Comparison of ENCODE assay signal across 8 cellular contexts in the genomic region with DNA sequence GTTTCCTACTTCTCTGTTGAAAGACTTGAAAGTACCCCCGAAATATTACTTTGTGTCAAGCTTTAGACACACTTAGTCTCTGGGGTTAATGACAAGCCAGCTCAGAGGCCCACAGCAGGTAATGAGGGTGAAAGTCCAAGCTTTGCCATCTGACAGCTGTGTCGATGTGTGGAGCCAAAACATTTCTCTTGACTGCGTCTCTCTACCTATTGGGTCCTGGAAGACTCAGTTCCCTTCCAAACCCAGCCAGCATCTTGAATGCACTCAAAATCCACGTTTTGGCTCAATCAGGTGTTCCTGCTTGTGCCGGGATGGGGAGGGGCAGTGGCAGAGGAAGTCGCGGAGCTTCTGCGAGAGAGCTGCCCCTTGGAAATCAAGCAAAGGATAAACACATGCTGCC. TPM values are rescaled to one million over a fixed set of nuclear protein-coding genes. Genes with fewer than 3 reads are reported as not detected.
DNase-seq lines count a peak whose midpoint lies in the region; TF ChIP-seq lines count a peak whose summit lies in the region.

No MANE protein-coding gene starts in this region.

- H3K79me2 ChIP-seq in neural cell (replicated peaks; ENCODE audit: insufficient read depth, low read length): peaks cover 70% of the 10 kb centered on the region

- no peaks in the 10 kb centered on the region for H3K9me2 ChIP-seq in neural cell (ENCODE audit: insufficient read depth, low read length)

- H3K27ac ChIP-seq in neural cell (ENCODE audit: low read length): peak overlapping the region; percentile 85

- peak; percentile 31 for DNase-seq in DMS79 treated with DMSO at 0.1 percent for 48 hours (lab: John Stamatoyannopoulos, UW)
- DNase-seq in HuH-7 (ENCODE audit: low spot score): peak; percentile 73
- peak; percentile 54 for DNase-seq in cerebellum (ENCODE audit: low spot score)
- no peak for DNase-seq in kidney glomerular epithelial cell (lab: John Stamatoyannopoulos, UW)
- no peak for DNase-seq in GM03348 (ENCODE audit: low spot score)
- DNase-seq in stimulated activated CD4-positive, alpha-beta T cell treated with anti-CD3 and anti-CD28 coated beads, Interleukin-4, amount 100 ng/mL, for 1 hour: no peak
- no peak for DNase-seq in effector CD4-positive, alpha-beta T cell

- peak overlapping the region; percentile 99 for H3K4me2 ChIP-seq in neural cell (ENCODE audit: low read length)

- no peaks in the 10 kb centered on the region for H3K9me3 ChIP-seq in neural cell (ENCODE audit: low read length)

- no peak for TF ChIP-seq RAD21 in neural cell (conservative IDR thresholded peaks at IDR 0.05)

- peak overlapping the region; percentile 95 for H3K4me3 ChIP-seq in neural cell (ENCODE audit: low read length)

- H3K9ac ChIP-seq in neural cell (ENCODE audit: low read length): peak overlapping the region; percentile 90

- no peak for TF ChIP-seq CTCF in neural cell (IDR thresholded peaks at IDR 0.05; ENCODE audit: poor library complexity, severe bottlenecking)

- peaks cover 2% of the 10 kb centered on the region for H3F3A ChIP-seq in neural cell (ENCODE audit: insufficient read depth, low read length, poor library complexity, severe bottlenecking)

- H3K36me3 ChIP-seq in neural cell (ENCODE audit: insufficient read depth, low read length): no peaks in the 10 kb centered on the region

- H2AFZ ChIP-seq in neural cell (ENCODE audit: low read depth, low read length): no peak overlapping the region

- no peaks in the 10 kb centered on the region for H3K27me3 ChIP-seq in neural cell (ENCODE audit: insufficient read depth, low read depth, low read length)

- H4K20me1 ChIP-seq in neural cell (ENCODE audit: insufficient read depth): no peaks in the 10 kb centered on the region

- TF ChIP-seq EP300 in neural cell (conservative IDR thresholded peaks at IDR 0.05; ENCODE audit: poor library complexity, severe bottlenecking): no peak

TF ChIP-seq in neural cell, 6 proteins besides CTCF, POLR2A, EP300 and RAD21:
- no peak for TF ChIP-seq POLR2AphosphoS5 (IDR thresholded peaks at IDR 0.05)
- no peak for TF ChIP-seq MXI1 (conservative IDR thresholded peaks at IDR 0.05; ENCODE audit: poor library complexity, severe bottlenecking)
- TF ChIP-seq EZH2 (IDR thresholded peaks at IDR 0.05; ENCODE audit: borderline replicate concordance, insufficient read depth, low read length, poor library complexity, severe bottlenecking): no peak
- no peak for TF ChIP-seq TAF1 (IDR thresholded peaks at IDR 0.05; ENCODE audit: low read depth)
- no peak for TF ChIP-seq SMC3 (conservative IDR thresholded peaks at IDR 0.05; ENCODE audit: poor library complexity)
- TF ChIP-seq REST (IDR thresholded peaks at IDR 0.05; ENCODE audit: borderline replicate concordance): no peak

RNA-seq across cellular contexts. Expression of gene PLXNC1, which starts 3.2 kb away (rescaled TPM):
- total RNA-seq in cerebellum: 105 TPM
- polyA plus RNA-seq in neural cell: 75.6 and 76.3 TPM in 2 replicates
- 206 and 223 TPM in 2 replicates for polyA minus RNA-seq in neural cell

Comparison
In these comparisons a context has a peak if more than half of its experiments do, and no peak if none do; other contexts are left out.
1. DNase-seq: peak in DMS79 treated with DMSO at 0.1 percent for 48 hours (single experiment), HuH-7 (single experiment) and cerebellum (single experiment); none in kidney glomerular epithelial cell (single experiment), GM03348 (single experiment), stimulated activated CD4-positive, alpha-beta T cell treated with anti-CD3 and anti-CD28 coated beads, Interleukin-4, amount 100 ng/mL, for 1 hour (single experiment) and effector CD4-positive, alpha-beta T cell (single experiment).